In the genomic region with DNA sequence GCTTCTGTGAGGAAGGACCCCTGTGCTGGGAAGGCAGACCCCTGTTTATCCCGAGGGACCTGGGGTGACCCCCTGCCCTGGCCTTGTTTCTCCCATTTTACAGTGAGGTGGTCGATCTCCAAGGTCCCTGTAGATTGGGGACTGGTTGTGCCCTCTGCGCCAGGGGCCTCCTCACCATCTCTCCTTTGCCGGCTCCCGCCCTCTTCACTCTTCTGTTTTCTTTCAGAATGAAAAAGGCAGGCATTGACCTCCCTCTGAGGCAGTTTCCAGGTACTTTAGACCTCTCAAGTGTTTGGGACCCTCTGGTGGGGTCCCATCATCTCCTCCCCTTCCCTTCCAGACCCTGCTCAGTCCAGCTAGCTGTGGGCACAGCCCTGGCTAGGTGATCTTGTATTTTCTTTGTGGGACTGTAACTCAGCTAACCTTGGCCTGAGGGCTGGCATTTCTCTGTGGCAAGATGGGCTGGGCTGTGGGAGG, we compare ENCODE assay signal across 1 cellular context.
TF ChIP-seq lines count a peak whose summit lies in the region.

No MANE protein-coding gene starts in this region.

TF ChIP-seq in HepG2, 621 proteins besides CTCF, POLR2A, EP300 and RAD21:
- TF ChIP-seq, protein P1, sequence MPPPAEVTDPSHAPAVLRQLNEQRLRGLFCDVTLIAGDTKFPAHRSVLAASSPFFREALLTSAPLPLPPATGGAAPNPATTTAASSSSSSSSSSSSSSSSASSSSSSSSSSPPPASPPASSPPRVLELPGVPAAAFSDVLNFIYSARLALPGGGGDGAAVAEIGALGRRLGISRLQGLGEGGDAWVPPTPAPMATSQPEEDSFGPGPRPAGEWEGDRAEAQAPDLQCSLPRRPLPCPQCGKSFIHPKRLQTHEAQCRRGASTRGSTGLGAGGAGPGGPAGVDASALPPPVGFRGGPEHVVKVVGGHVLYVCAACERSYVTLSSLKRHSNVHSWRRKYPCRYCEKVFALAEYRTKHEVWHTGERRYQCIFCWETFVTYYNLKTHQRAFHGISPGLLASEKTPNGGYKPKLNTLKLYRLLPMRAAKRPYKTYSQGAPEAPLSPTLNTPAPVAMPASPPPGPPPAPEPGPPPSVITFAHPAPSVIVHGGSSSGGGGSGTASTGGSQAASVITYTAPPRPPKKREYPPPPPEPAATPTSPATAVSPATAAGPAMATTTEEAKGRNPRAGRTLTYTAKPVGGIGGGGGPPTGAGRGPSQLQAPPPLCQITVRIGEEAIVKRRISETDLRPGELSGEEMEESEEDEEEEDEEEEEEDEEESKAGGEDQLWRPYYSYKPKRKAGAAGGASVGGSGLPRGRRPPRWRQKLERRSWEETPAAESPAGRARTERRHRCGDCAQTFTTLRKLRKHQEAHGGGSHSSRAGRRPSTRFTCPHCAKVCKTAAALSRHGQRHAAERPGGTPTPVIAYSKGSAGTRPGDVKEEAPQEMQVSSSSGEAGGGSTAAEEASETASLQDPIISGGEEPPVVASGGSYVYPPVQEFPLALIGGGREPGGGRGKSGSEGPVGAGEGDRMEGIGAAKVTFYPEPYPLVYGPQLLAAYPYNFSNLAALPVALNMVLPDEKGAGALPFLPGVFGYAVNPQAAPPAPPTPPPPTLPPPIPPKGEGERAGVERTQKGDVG (CRISPR knock-in tag; IDR thresholded peaks at IDR 0.05; ENCODE audit: borderline replicate concordance), result 0 out of 2 replicates have a peak, but pooled peaks have one; percentile 33
- TF ChIP-seq LRRFIP1 (CRISPR knock-in tag; conservative IDR thresholded peaks at IDR 0.05), result no peak
- TF ChIP-seq NFATC3 (CRISPR knock-in tag; IDR thresholded peaks at IDR 0.05), result 0 out of 2 replicates have a peak, but pooled peaks have one; percentile 34
- TF ChIP-seq PHF21A (CRISPR knock-in tag; IDR thresholded peaks at IDR 0.05), result peak; percentile 55; the same call in 1 of the 2 replicates
TF ChIP-seq in HepG2: peak in this region for 3.
